In the genomic region with DNA sequence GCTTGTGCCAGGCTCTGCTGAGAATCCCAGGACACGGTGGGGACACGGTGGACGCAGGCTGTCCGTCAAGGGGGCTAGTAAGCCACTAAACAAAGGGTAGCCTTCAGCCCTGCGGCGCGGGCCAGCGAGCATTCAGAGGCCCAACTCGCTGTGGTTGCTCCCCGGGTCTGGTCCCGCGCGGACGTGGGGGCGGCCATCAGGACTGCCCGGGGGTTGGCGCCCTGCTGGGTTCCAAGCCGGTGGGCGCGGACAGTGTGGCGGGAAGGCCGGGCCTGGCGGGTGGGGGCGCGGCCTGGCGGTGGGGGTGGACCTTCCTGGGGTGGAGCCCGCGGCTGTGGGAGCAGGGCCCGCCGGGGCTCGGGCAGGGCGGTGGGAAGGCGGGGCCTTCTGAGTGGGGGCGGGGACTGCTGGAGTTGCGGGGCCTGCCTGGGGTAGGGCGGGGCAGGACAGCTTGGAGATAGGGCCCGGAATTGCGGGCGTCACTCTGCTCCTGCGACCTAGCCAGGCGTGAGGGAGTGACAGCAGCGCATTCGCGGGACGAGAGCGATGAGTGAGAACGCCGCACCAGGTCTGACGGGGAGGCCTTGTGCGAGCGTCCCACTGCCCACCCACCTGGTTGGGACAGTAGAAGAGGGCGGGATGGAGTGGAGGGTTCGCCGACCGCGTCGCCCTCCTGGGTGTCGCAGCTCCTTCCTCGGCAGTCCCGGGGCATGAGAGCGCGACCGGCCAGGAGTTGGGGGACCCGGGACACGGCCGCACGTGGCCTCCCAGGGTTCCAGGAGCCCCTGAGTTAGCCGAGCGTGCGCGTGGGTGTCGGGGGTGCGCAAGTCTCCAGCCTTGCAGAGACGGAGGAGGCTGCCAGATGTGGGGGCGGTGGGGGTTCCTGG, we compare ENCODE assay signal across 8 cellular contexts. TPM values are rescaled to one million over a fixed set of nuclear protein-coding genes. Genes with fewer than 3 reads are reported as not detected.
A peak's percentile ranks its signal among the peaks of the same experiment; 100 is the strongest.
DNase-seq lines count a peak whose midpoint lies in the region; ATAC-seq and TF ChIP-seq lines count a peak whose summit lies in the region.

TSS of gene SERHL2 (plus strand) at position 482 of the 887 bp plus-strand sequence. CDS start at position 547, 65 bp downstream.

- POLR2A ChIA-PET in HEK293 (lab: Yijun Ruan, JAX), result interaction anchor here (0.8 to 1.0 kb wide), 3 partner anchors 12 to 21 kb away, joined by 3 read pairs; no protein-coding TSS in a partner anchor

- CTCF ChIA-PET in HEK293 (lab: Yijun Ruan, JAX), result interaction anchor here (0.6 to 1.3 kb wide), 3 partner anchors 9 to 183 kb away, joined by 3 to 4 read pairs (median 4); no protein-coding TSS in a partner anchor

- no peaks in the 10 kb centered on the region; the same call in 1 of the 2 replicates for H3K4me1 ChIP-seq in HEK293 (ENCODE audit: control insufficient read depth, insufficient read depth, low read length)

- ATAC-seq in left colon, result peak; percentile 96
- ATAC-seq in GM18517 (IDR thresholded peaks at IDR 0.05; ENCODE audit: unreplicated experiment), result no peak

- DNase-seq in DMS53 (lab: John Stamatoyannopoulos, UW) (peak; percentile 85), NCI-H2029 treated with DMSO at 0.1 percent for 48 hours (lab: John Stamatoyannopoulos, UW) (peak; percentile 15), left colon (peak; percentile 90 to 93)
- DNase-seq in activated CD4-positive, alpha-beta T cell treated with anti-CD3 and anti-CD28 coated beads for 48 hours, result peak; percentile 87
- peak; percentile 55 to 82 (median 74) for DNase-seq in stimulated activated CD4-positive, alpha-beta T cell treated with anti-CD3 and anti-CD28 coated beads, Interleukin-1b, Interleukin-23, amount 100 ng/mL, for 24 hours (ENCODE audit: low read depth in 4 of 4, low spot score in 1 of 4)

- no peaks in the 10 kb centered on the region for H3K36me3 ChIP-seq in HEK293 (ENCODE audit: control insufficient read depth in 2 of 2, insufficient read depth in 1 of 2, low read length in 2 of 2)

- intact Hi-C loops in left colon (cut with DNase I, micrococcal nuclease), result no loop called here

- H3K4me3 ChIP-seq in HEK293 (ENCODE audit: low read depth, low read length), result peak within 1 kb of the TSS; percentile 45

- H3K27ac ChIP-seq in HEK293 (ENCODE audit: extremely low read depth, low read depth, low read length), result peak within 1 kb of the TSS; percentile 34; the same call in 1 of the 2 replicates
- H3K27ac ChIP-seq in cingulate gyrus (ENCODE audit: low read depth, low read length), result peak within 1 kb of the TSS; percentile 65

- no peaks in the 10 kb centered on the region for H3K9me3 ChIP-seq in HEK293 (ENCODE audit: control insufficient read depth, insufficient read depth, low read depth, low read length)

- TF ChIP-seq CTCF in HEK293 (tag by site-specific recombination; IDR thresholded peaks at IDR 0.05), result no peak

TF ChIP-seq in HEK293, 187 proteins besides CTCF, POLR2A, EP300 and RAD21 (continues in another document):
- no peak for TF ChIP-seq ELK4 (IDR thresholded peaks at IDR 0.05; ENCODE audit: borderline replicate concordance, low read depth, low read length)
- no peak for TF ChIP-seq ZNF311 (tag by site-specific recombination; IDR thresholded peaks at IDR 0.05; ENCODE audit: borderline replicate concordance)
- TF ChIP-seq ZNF530 (tag by site-specific recombination; IDR thresholded peaks at IDR 0.05; ENCODE audit: low read depth), result no peak
- no peak for TF ChIP-seq ZNF654 (tag by site-specific recombination; IDR thresholded peaks at IDR 0.05; ENCODE audit: low read depth)
- no peak for TF ChIP-seq ZNF239 (tag by site-specific recombination; IDR thresholded peaks at IDR 0.05)
- peak; percentile 75 for TF ChIP-seq KLF1 (tag by site-specific recombination; IDR thresholded peaks at IDR 0.05)
- TF ChIP-seq, protein P1, sequence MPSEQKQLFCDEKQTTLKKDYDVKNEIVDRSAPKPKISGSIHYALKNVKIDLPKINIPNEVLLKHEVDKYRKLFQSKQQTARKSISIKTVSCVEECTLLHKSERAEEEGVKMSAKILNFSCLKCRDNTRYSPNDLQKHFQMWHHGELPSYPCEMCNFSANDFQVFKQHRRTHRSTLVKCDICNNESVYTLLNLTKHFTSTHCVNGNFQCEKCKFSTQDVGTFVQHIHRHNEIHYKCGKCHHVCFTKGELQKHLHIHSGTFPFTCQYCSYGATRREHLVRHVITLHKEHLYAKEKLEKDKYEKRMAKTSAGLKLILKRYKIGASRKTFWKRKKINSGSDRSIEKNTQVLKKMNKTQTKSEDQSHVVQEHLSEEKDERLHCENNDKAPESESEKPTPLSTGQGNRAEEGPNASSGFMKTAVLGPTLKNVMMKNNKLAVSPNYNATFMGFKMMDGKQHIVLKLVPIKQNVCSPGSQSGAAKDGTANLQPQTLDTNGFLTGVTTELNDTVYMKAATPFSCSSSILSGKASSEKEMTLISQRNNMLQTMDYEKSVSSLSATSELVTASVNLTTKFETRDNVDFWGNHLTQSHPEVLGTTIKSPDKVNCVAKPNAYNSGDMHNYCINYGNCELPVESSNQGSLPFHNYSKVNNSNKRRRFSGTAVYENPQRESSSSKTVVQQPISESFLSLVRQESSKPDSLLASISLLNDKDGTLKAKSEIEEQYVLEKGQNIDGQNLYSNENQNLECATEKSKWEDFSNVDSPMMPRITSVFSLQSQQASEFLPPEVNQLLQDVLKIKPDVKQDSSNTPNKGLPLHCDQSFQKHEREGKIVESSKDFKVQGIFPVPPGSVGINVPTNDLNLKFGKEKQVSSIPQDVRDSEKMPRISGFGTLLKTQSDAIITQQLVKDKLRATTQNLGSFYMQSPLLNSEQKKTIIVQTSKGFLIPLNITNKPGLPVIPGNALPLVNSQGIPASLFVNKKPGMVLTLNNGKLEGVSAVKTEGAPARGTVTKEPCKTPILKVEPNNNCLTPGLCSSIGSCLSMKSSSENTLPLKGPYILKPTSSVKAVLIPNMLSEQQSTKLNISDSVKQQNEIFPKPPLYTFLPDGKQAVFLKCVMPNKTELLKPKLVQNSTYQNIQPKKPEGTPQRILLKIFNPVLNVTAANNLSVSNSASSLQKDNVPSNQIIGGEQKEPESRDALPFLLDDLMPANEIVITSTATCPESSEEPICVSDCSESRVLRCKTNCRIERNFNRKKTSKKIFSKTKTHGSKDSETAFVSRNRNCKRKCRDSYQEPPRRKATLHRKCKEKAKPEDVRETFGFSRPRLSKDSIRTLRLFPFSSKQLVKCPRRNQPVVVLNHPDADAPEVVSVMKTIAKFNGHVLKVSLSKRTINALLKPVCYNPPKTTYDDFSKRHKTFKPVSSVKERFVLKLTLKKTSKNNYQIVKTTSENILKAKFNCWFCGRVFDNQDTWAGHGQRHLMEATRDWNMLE (tag by site-specific recombination; conservative IDR thresholded peaks at IDR 0.05; ENCODE audit: low read depth), result no peak
- no peak for TF ChIP-seq FEZF1 (tag by site-specific recombination; IDR thresholded peaks at IDR 0.05)
- TF ChIP-seq, protein P2, sequence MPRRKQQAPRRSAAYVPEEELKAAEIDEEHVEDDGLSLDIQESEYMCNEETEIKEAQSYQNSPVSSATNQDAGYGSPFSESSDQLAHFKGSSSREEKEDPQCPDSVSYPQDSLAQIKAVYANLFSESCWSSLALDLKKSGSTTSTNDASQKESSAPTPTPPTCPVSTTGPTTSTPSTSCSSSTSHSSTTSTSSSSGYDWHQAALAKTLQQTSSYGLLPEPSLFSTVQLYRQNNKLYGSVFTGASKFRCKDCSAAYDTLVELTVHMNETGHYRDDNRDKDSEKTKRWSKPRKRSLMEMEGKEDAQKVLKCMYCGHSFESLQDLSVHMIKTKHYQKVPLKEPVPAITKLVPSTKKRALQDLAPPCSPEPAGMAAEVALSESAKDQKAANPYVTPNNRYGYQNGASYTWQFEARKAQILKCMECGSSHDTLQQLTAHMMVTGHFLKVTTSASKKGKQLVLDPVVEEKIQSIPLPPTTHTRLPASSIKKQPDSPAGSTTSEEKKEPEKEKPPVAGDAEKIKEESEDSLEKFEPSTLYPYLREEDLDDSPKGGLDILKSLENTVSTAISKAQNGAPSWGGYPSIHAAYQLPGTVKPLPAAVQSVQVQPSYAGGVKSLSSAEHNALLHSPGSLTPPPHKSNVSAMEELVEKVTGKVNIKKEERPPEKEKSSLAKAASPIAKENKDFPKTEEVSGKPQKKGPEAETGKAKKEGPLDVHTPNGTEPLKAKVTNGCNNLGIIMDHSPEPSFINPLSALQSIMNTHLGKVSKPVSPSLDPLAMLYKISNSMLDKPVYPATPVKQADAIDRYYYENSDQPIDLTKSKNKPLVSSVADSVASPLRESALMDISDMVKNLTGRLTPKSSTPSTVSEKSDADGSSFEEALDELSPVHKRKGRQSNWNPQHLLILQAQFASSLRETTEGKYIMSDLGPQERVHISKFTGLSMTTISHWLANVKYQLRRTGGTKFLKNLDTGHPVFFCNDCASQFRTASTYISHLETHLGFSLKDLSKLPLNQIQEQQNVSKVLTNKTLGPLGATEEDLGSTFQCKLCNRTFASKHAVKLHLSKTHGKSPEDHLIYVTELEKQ (tag by site-specific recombination; IDR thresholded peaks at IDR 0.05; ENCODE audit: borderline replicate concordance), result no peak
- no peak for TF ChIP-seq ZNF658 (tag by site-specific recombination; IDR thresholded peaks at IDR 0.05)
- no peak for TF ChIP-seq ZNF350 (tag by site-specific recombination; IDR thresholded peaks at IDR 0.05)
- no peak for TF ChIP-seq ZNF585B (tag by site-specific recombination; IDR thresholded peaks at IDR 0.05)
- TF ChIP-seq ZNF184 (tag by site-specific recombination; IDR thresholded peaks at IDR 0.05), result no peak
- peak; percentile 93 for TF ChIP-seq ZNF600 (tag by site-specific recombination; IDR thresholded peaks at IDR 0.05)
- TF ChIP-seq ZNF133 (tag by site-specific recombination; IDR thresholded peaks at IDR 0.05), result no peak
- TF ChIP-seq TCF7L2 (IDR thresholded peaks at IDR 0.05; ENCODE audit: borderline replicate concordance, low read depth, low read length), result no peak
- no peak for TF ChIP-seq ZNF112 (tag by site-specific recombination; IDR thresholded peaks at IDR 0.05)

RNA-seq across cellular contexts. Expression of gene SERHL2, which starts in this region (rescaled TPM):
- total RNA-seq in left colon, result under 1 TPM; 0.73 to 0.92 TPM

Comparison
In these comparisons a context has a peak if more than half of its experiments do, and no peak if none do; other contexts are left out.
1. Peak in DNase-seq and ATAC-seq in left colon; RNA of the gene not detected or under 1 TPM.
2. DNase-seq: peak in every context shown above with its lines; median percentile 92 in left colon; 87 in activated CD4-positive, alpha-beta T cell treated with anti-CD3 and anti-CD28 coated beads for 48 hours; 85 in DMS53; 74 in stimulated activated CD4-positive, alpha-beta T cell treated with anti-CD3 and anti-CD28 coated beads, Interleukin-1b, Interleukin-23, amount 100 ng/mL, for 24 hours; 15 in NCI-H2029 treated with DMSO at 0.1 percent for 48 hours.